ENCODE assay signal across 1 cellular context in the genomic region with DNA sequence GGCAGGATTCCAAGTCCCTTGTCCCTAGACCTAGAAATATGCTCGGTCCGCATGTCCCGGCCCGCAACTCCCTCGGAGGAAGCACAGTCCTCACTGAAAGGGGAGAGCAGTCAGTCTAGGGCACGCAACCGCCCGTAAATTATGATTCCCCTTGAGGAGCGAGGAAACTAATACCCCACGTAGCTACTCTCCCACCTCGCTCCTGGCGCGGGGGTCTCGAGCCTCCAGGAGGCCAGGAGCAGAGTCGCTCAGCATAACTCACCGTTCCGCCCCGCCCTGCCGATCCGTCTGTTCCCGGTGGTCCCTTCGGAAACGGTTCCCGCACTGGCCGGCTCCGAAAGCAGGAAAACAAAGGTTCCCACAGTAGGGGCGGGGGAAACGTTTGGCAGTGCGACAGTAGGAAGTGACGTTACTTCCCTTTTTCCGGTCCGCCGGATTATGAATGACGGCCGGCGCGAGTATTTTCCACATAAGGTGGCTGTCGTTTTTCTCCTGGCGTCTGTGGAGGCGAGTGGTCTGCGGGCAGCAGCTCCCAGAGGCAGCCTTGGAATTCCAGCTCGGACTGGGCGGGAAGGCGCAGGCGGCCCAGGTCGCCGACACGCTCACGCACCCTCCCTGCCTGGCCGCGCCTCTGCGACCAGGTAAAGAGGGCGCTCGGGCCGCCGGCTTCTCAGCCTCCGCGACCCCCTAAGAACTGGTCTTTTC.
TF ChIP-seq lines count a peak whose summit lies in the region.

GSTCD (plus strand) TSS at position 409 of the 705 bp plus-strand sequence. CDS start 8,830 bp downstream, outside the sequence.
INTS12 (minus strand) TSS at position 314 of the 705 bp plus-strand sequence. CDS start 8,684 bp downstream, outside the sequence.

TF ChIP-seq in HepG2, 621 proteins besides CTCF, POLR2A, EP300 and RAD21 (continued from another document and continues in another):
- TF ChIP-seq ZNF343 (CRISPR knock-in tag; IDR thresholded peaks at IDR 0.05) (peak; percentile 94; the same call in 1 of the 2 replicates), BCL6 (CRISPR knock-in tag; IDR thresholded peaks at IDR 0.05) (peak; percentile 79), ZNF337 (CRISPR knock-in tag; IDR thresholded peaks at IDR 0.05; ENCODE audit: borderline replicate concordance, low read depth) (peak; percentile 88; the same call in 1 of the 2 replicates), ZNF614 (CRISPR knock-in tag; IDR thresholded peaks at IDR 0.05; ENCODE audit: borderline replicate concordance) (peak; percentile 97; the same call in 1 of the 2 replicates), ZC3H4 (CRISPR knock-in tag; IDR thresholded peaks at IDR 0.05; ENCODE audit: borderline replicate concordance) (0 out of 2 replicates have a peak, but pooled peaks have one; percentile 48), GTF2F1 (IDR thresholded peaks at IDR 0.05; ENCODE audit: low read length) (peak; percentile 74; the same call in 1 of the 2 replicates), ZNF253 (CRISPR knock-in tag; IDR thresholded peaks at IDR 0.05; ENCODE audit: borderline replicate concordance) (0 out of 2 replicates have a peak, but pooled peaks have one; percentile 92), NR2F6 (IDR thresholded peaks at IDR 0.05) (peak; percentile 32), NR2F6 (CRISPR knock-in tag; IDR thresholded peaks at IDR 0.05) (peak; percentile 69; the same call in 1 of the 2 replicates), RBAK (CRISPR knock-in tag; IDR thresholded peaks at IDR 0.05) (no peak), ZNF558 (CRISPR knock-in tag; IDR thresholded peaks at IDR 0.05; ENCODE audit: borderline replicate concordance) (peak; percentile 37; the same call in 1 of the 2 replicates), IRF9 (CRISPR knock-in tag; IDR thresholded peaks at IDR 0.05; ENCODE audit: borderline replicate concordance) (peak; percentile 99), SMAD3 (CRISPR knock-in tag; IDR thresholded peaks at IDR 0.05) (peak; percentile 99), JARID2 (CRISPR knock-in tag; IDR thresholded peaks at IDR 0.05; ENCODE audit: insufficient replicate concordance) (peak; percentile 73), ZKSCAN8 (CRISPR knock-in tag; IDR thresholded peaks at IDR 0.05; ENCODE audit: borderline replicate concordance) (peak; percentile 94), MED1 (CRISPR knock-in tag; IDR thresholded peaks at IDR 0.05) (peak; percentile 92), ZBTB40 (IDR thresholded peaks at IDR 0.05) (peak; percentile 96), ZBTB40 (CRISPR knock-in tag; IDR thresholded peaks at IDR 0.05) (peak; percentile 94), DMTF1 (CRISPR knock-in tag; IDR thresholded peaks at IDR 0.05) (no peak), ARNT (IDR thresholded peaks at IDR 0.05) (no peak), CEBPG (CRISPR knock-in tag; IDR thresholded peaks at IDR 0.05) (peak; percentile 78; the same call in 1 of the 2 replicates), ZNF619 (CRISPR knock-in tag; IDR thresholded peaks at IDR 0.05) (no peak), IRF2 (CRISPR knock-in tag; IDR thresholded peaks at IDR 0.05) (peak; percentile 99), PRMT3 (CRISPR knock-in tag; IDR thresholded peaks at IDR 0.05; ENCODE audit: borderline replicate concordance, low read depth) (peak; percentile 97; the same call in 1 of the 2 replicates), RFXANK (CRISPR knock-in tag; IDR thresholded peaks at IDR 0.05) (peak; percentile 89), ZNF263 (CRISPR knock-in tag; IDR thresholded peaks at IDR 0.05) (peak; percentile 32; the same call in 1 of the 2 replicates), ZNF569 (CRISPR knock-in tag; IDR thresholded peaks at IDR 0.05; ENCODE audit: borderline replicate concordance) (no peak; the same call in 1 of the 2 replicates), JDP2 (CRISPR knock-in tag; IDR thresholded peaks at IDR 0.05; ENCODE audit: borderline replicate concordance) (no peak; the same call in 1 of the 2 replicates), ONECUT2 (CRISPR knock-in tag; IDR thresholded peaks at IDR 0.05) (no peak), ZSCAN12 (CRISPR knock-in tag; IDR thresholded peaks at IDR 0.05) (no peak), ZNF577 (CRISPR knock-in tag; IDR thresholded peaks at IDR 0.05; ENCODE audit: borderline replicate concordance, low read depth) (no peak), SIN3B (IDR thresholded peaks at IDR 0.05; ENCODE audit: low read length) (peak; percentile 94), ZNF607 (CRISPR knock-in tag; IDR thresholded peaks at IDR 0.05; ENCODE audit: borderline replicate concordance) (peak; percentile 76; the same call in 1 of the 2 replicates), ZNF543 (CRISPR knock-in tag; IDR thresholded peaks at IDR 0.05) (peak; percentile 97), ZNF510 (CRISPR knock-in tag; IDR thresholded peaks at IDR 0.05; ENCODE audit: low read depth) (peak; percentile 93)
- TF ChIP-seq, protein P1, sequence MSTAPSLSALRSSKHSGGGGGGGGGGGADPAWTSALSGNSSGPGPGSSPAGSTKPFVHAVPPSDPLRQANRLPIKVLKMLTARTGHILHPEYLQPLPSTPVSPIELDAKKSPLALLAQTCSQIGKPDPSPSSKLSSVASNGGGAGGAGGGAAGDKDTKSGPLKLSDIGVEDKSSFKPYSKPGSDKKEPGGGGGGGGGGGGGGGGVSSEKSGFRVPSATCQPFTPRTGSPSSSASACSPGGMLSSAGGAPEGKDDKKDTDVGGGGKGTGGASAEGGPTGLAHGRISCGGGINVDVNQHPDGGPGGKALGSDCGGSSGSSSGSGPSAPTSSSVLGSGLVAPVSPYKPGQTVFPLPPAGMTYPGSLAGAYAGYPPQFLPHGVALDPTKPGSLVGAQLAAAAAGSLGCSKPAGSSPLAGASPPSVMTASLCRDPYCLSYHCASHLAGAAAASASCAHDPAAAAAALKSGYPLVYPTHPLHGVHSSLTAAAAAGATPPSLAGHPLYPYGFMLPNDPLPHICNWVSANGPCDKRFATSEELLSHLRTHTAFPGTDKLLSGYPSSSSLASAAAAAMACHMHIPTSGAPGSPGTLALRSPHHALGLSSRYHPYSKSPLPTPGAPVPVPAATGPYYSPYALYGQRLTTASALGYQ (CRISPR knock-in tag; IDR thresholded peaks at IDR 0.05) = peak; percentile 76; the same call in 1 of the 2 replicates
- TF ChIP-seq, protein P2, sequence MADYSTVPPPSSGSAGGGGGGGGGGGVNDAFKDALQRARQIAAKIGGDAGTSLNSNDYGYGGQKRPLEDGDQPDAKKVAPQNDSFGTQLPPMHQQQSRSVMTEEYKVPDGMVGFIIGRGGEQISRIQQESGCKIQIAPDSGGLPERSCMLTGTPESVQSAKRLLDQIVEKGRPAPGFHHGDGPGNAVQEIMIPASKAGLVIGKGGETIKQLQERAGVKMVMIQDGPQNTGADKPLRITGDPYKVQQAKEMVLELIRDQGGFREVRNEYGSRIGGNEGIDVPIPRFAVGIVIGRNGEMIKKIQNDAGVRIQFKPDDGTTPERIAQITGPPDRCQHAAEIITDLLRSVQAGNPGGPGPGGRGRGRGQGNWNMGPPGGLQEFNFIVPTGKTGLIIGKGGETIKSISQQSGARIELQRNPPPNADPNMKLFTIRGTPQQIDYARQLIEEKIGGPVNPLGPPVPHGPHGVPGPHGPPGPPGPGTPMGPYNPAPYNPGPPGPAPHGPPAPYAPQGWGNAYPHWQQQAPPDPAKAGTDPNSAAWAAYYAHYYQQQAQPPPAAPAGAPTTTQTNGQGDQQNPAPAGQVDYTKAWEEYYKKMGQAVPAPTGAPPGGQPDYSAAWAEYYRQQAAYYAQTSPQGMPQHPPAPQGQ (CRISPR knock-in tag; IDR thresholded peaks at IDR 0.05; ENCODE audit: borderline replicate concordance) = peak; percentile 94
- TF ChIP-seq, protein P3, sequence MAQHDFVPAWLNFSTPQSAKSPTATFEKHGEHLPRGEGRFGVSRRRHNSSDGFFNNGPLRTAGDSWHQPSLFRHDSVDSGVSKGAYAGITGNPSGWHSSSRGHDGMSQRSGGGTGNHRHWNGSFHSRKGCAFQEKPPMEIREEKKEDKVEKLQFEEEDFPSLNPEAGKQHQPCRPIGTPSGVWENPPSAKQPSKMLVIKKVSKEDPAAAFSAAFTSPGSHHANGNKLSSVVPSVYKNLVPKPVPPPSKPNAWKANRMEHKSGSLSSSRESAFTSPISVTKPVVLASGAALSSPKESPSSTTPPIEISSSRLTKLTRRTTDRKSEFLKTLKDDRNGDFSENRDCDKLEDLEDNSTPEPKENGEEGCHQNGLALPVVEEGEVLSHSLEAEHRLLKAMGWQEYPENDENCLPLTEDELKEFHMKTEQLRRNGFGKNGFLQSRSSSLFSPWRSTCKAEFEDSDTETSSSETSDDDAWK (CRISPR knock-in tag; IDR thresholded peaks at IDR 0.05) = no peak
- TF ChIP-seq, protein P4, sequence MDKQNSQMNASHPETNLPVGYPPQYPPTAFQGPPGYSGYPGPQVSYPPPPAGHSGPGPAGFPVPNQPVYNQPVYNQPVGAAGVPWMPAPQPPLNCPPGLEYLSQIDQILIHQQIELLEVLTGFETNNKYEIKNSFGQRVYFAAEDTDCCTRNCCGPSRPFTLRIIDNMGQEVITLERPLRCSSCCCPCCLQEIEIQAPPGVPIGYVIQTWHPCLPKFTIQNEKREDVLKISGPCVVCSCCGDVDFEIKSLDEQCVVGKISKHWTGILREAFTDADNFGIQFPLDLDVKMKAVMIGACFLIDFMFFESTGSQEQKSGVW (CRISPR knock-in tag; IDR thresholded peaks at IDR 0.05; ENCODE audit: borderline replicate concordance) = no peak
